12 cellular contexts compared by ENCODE assay signal in genomic region chr16:56662357-56663354, GRCh38. TPM values are rescaled to one million over a fixed set of nuclear protein-coding genes. Genes with fewer than 3 reads are reported as not detected.
DNase-seq lines count a peak whose midpoint lies in the region; ATAC-seq and TF ChIP-seq lines count a peak whose summit lies in the region.
"Had no signal": no experiment of that assay in that cellular context is flagged by ENCODE, and none has a peak within 500 bp of the region (broad histone marks: within the 10 kb centered on the region; RNA-seq: fewer than 3 reads in every experiment).

No MANE protein-coding gene starts in this region.

- ATAC-seq in activated T-cell treated with anti-CD3 and anti-CD28 coated beads, Interleukin-2, amount 50 U/mL, for 4 hours, result peak; percentile 70 to 71
- ATAC-seq: A549, GM12878, left ventricle myocardium superior had no signal

- peaks cover 21% of the 10 kb centered on the region for H3K27me3 Mint-ChIP-seq in activated T-cell treated with anti-CD3 and anti-CD28 coated beads, Interleukin-2, amount 50 U/mL, for 4 hours (ENCODE audit: low read depth)
- peaks cover 97% of the 10 kb centered on the region for H3K27me3 Mint-ChIP-seq in progenitor cell of endocrine pancreas

- no peaks in the 10 kb centered on the region for H3K9me3 Mint-ChIP-seq in activated T-cell treated with anti-CD3 and anti-CD28 coated beads, Interleukin-2, amount 50 U/mL, for 4 hours
- no peaks in the 10 kb centered on the region for H3K9me3 Mint-ChIP-seq in progenitor cell of endocrine pancreas (ENCODE audit: low read depth)
- H3K9me3 Mint-ChIP-seq: dendritic cell treated with granulocyte-macrophage colony-stimulating factor and Interleukin-4, amounts not matched to agents 40 ng/mL and 50 ng/mL, for 4 days had no signal

- H3K4me3 Mint-ChIP-seq in activated T-cell treated with anti-CD3 and anti-CD28 coated beads, Interleukin-2, amount 50 U/mL, for 4 hours, result peak overlapping the region; percentile 85
- no peak overlapping the region for H3K4me3 Mint-ChIP-seq in progenitor cell of endocrine pancreas (ENCODE audit: low read depth)
- H3K4me3 Mint-ChIP-seq: dendritic cell treated with granulocyte-macrophage colony-stimulating factor and Interleukin-4, amounts not matched to agents 40 ng/mL and 50 ng/mL, for 4 days had no signal

- H3K4me3 ChIP-seq in iPS-11a (ENCODE audit: low read depth, low read length), result peak overlapping the region; percentile 45
- H3K4me3 ChIP-seq: A549, GM12878 had no signal

- DNase-seq in NCI-H1436 (lab: John Stamatoyannopoulos, UW) (peak; percentile 14), NCI-H1436 treated with DMSO at 0.1 percent for 48 hours (lab: John Stamatoyannopoulos, UW) (no peak), NOMO-1 treated with dmso at 0.1 percent for 144 hours (lab: John Stamatoyannopoulos, UW; ENCODE audit: unreplicated experiment) (no peak), OCI-M2 (lab: John Stamatoyannopoulos, UW; ENCODE audit: unreplicated experiment) (no peak), progenitor cell of endocrine pancreas (ENCODE audit: low spot score, unreplicated experiment) (no peak)
- no peak for DNase-seq in activated T-cell treated with anti-CD3 and anti-CD28 coated beads, Interleukin-2, amount 50 U/mL, for 4 hours
- peak in 4 of 6 experiments; percentile 11 to 21 (median 20) for DNase-seq in stimulated activated naive CD4-positive, alpha-beta T cell (lab: John Stamatoyannopoulos, UW)
- DNase-seq: left ventricle myocardium superior had no signal

- TF ChIP-seq CTCF in progenitor cell of endocrine pancreas (IDR thresholded peaks at IDR 0.05; ENCODE audit: unreplicated experiment), result no peak

- peaks cover 26% of the 10 kb centered on the region for H3K4me1 Mint-ChIP-seq in activated T-cell treated with anti-CD3 and anti-CD28 coated beads, Interleukin-2, amount 50 U/mL, for 4 hours (ENCODE audit: low read depth)
- peaks cover 5% of the 10 kb centered on the region for H3K4me1 Mint-ChIP-seq in progenitor cell of endocrine pancreas (ENCODE audit: low read depth)

- H3K27ac Mint-ChIP-seq in progenitor cell of endocrine pancreas, result no peak overlapping the region
- H3K27ac Mint-ChIP-seq: dendritic cell treated with granulocyte-macrophage colony-stimulating factor and Interleukin-4, amounts not matched to agents 40 ng/mL and 50 ng/mL, for 4 days had no signal

- H3K36me3 Mint-ChIP-seq in activated T-cell treated with anti-CD3 and anti-CD28 coated beads, Interleukin-2, amount 50 U/mL, for 4 hours (ENCODE audit: insufficient read depth), result no peaks in the 10 kb centered on the region
- no peaks in the 10 kb centered on the region for H3K36me3 Mint-ChIP-seq in progenitor cell of endocrine pancreas (ENCODE audit: insufficient read depth)

RNA-seq across cellular contexts. Expression of gene MT1F, which starts 4.9 kb away (rescaled TPM):
- total RNA-seq in activated T-cell treated with anti-CD3 and anti-CD28 coated beads, Interleukin-2, amount 50 U/mL, for 4 hours, result 10 to 100 TPM; 10.9 to 14.4 (median 12.4) TPM
- total RNA-seq in progenitor cell of endocrine pancreas, result 6.3 and 7.2 TPM in 2 replicates

RNA-seq across cellular contexts. Expression of gene MT1G, which starts 5.2 kb away (rescaled TPM):
- 10 to 100 TPM; 28.8 to 40.5 (median 35.9) TPM for total RNA-seq in activated T-cell treated with anti-CD3 and anti-CD28 coated beads, Interleukin-2, amount 50 U/mL, for 4 hours
- 1.8 and 2.9 TPM in 2 replicates for total RNA-seq in progenitor cell of endocrine pancreas
- total RNA-seq: left ventricle myocardium superior had no signal

RNA-seq across cellular contexts. Expression of gene MT1H, which starts 7.0 kb away (rescaled TPM):
- total RNA-seq in activated T-cell treated with anti-CD3 and anti-CD28 coated beads, Interleukin-2, amount 50 U/mL, for 4 hours, result 1 to 10 TPM in 2 of 3 donors, under 1 TPM in 1; 0.71 to 7.0 (median 2.7) TPM
- total RNA-seq in progenitor cell of endocrine pancreas, result not detected in 2 replicates
- total RNA-seq: left ventricle myocardium superior had no signal

RNA-seq across cellular contexts. Expression of gene MT1B, which starts 11.0 kb away (rescaled TPM):
- total RNA-seq in activated T-cell treated with anti-CD3 and anti-CD28 coated beads, Interleukin-2, amount 50 U/mL, for 4 hours, result not detected
- not detected in 2 replicates for total RNA-seq in progenitor cell of endocrine pancreas
- total RNA-seq: GM12878, left ventricle myocardium superior had no signal

RNA-seq across cellular contexts. Expression of gene MT1X, which starts 19.6 kb away (rescaled TPM):
- total RNA-seq in activated T-cell treated with anti-CD3 and anti-CD28 coated beads, Interleukin-2, amount 50 U/mL, for 4 hours, result 100 to 1,000 TPM; 118 to 192 (median 135) TPM
- total RNA-seq in progenitor cell of endocrine pancreas, result 6.8 and 6.9 TPM in 2 replicates

Comparison
In these comparisons a context has a peak if more than half of its experiments do, and no peak if none do; other contexts are left out.
1. DNase-seq: peak in NCI-H1436 (single experiment) and stimulated activated naive CD4-positive, alpha-beta T cell (4 of 6); none in NCI-H1436 treated with DMSO at 0.1 percent for 48 hours (single experiment), activated T-cell treated with anti-CD3 and anti-CD28 coated beads, Interleukin-2, amount 50 U/mL, for 4 hours (single experiment), NOMO-1 treated with dmso at 0.1 percent for 144 hours (single experiment), OCI-M2 (single experiment) and progenitor cell of endocrine pancreas (single experiment).